In the genomic region with DNA sequence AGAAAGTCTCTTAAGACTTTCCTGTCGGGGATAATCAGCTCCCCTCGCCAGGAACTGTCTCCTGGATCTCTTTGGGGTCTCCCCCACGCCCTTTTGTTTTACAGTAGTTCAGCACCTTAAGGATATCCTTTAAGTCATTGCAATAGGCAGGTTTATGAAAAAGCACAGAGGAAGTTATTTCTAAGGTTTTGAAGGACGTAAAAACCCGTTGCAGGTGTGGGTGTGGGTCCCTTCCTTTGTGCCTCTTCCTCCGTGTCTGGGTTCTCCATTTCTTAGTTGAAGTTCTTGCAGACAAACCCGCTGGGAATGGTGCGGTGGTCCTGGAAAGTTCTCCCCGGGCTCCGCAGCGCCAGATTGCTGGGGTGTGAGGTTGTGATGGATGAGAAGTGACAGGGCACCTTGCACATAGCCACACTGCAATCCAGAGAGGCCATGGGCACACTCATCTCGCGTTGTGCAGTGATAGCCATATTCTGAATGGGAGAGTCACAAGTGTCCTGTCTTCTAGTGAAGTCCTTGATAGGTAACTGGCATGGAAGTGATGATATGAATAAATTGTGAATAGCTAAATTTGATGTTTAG, we compare ENCODE assay signal across 8 cellular contexts.
A peak's percentile ranks its signal among the peaks of the same experiment; 100 is the strongest.
DNase-seq lines count a peak whose midpoint lies in the region; ATAC-seq lines count a peak whose summit lies in the region.

No MANE protein-coding gene starts in this region.

- no peaks in the 10 kb centered on the region for H3K36me3 ChIP-seq in skeletal muscle satellite cell (ENCODE audit: insufficient read depth, low read length)

- peaks cover 25% of the 10 kb centered on the region for H3K4me1 Mint-ChIP-seq in activated naive CD4-positive, alpha-beta T cell treated with anti-CD3 and anti-CD28 coated beads, Interleukin-2, amount 10 ng/mL, durations not matched to agents 7 days and 5 days
- H3K4me1 Mint-ChIP-seq in activated CD4-positive, alpha-beta memory T cell treated with anti-CD3 and anti-CD28 coated beads, Interleukin-2, amount 10 ng/mL, durations not matched to agents 7 days and 5 days, result peaks cover 26% of the 10 kb centered on the region

- POLR2A ChIA-PET in activated CD4-positive, alpha-beta memory T cell treated with anti-CD3 and anti-CD28 coated beads, Interleukin-2, amount 10 ng/mL, durations not matched to agents 7 days and 5 days (lab: Charles Lee), result interaction anchor here (1.2 to 1.8 kb wide), 4 partner anchors 9 to 326 kb away, joined by 3 to 6 read pairs (median 4); a partner anchor contains a TSS

- H3K9me3 Mint-ChIP-seq in activated naive CD4-positive, alpha-beta T cell treated with anti-CD3 and anti-CD28 coated beads, Interleukin-2, amount 10 ng/mL, durations not matched to agents 7 days and 5 days, result no peaks in the 10 kb centered on the region
- no peaks in the 10 kb centered on the region for H3K9me3 Mint-ChIP-seq in activated CD4-positive, alpha-beta memory T cell treated with anti-CD3 and anti-CD28 coated beads, Interleukin-2, amount 10 ng/mL, durations not matched to agents 7 days and 5 days

- H3K9ac ChIP-seq in skeletal muscle satellite cell (ENCODE audit: low read depth, low read length), result peak overlapping the region; percentile 75

- H3K27me3 ChIP-seq in skeletal muscle satellite cell (ENCODE audit: control insufficient read depth, insufficient read depth, low read length), result no peaks in the 10 kb centered on the region

- no peak for ATAC-seq in GM18873 (IDR thresholded peaks at IDR 0.05; ENCODE audit: low FRiP score, unreplicated experiment)

- peak overlapping the region; percentile 95 for H3K4me2 ChIP-seq in skeletal muscle satellite cell (ENCODE audit: low read length)

- intact Hi-C loops in head of caudate nucleus (cut with DNase I), result loop anchor here (10.0 kb wide), 2 partner anchors 51 to 171 kb away; no protein-coding TSS in a partner anchor

- H3K36me3 Mint-ChIP-seq in activated naive CD4-positive, alpha-beta T cell treated with anti-CD3 and anti-CD28 coated beads, Interleukin-2, amount 10 ng/mL, durations not matched to agents 7 days and 5 days, result peaks cover 5% of the 10 kb centered on the region
- peaks cover 2% of the 10 kb centered on the region for H3K36me3 Mint-ChIP-seq in activated CD4-positive, alpha-beta memory T cell treated with anti-CD3 and anti-CD28 coated beads, Interleukin-2, amount 10 ng/mL, durations not matched to agents 7 days and 5 days (ENCODE audit: low read depth)

- H3K9me3 ChIP-seq in skeletal muscle satellite cell (replicated peaks; ENCODE audit: low read length), result no peaks in the 10 kb centered on the region

- peak overlapping the region; percentile 82 for H3K4me3 ChIP-seq in skeletal muscle satellite cell (ENCODE audit: low read length)

- peak overlapping the region; percentile 87 for H3K27ac Mint-ChIP-seq in activated naive CD4-positive, alpha-beta T cell treated with anti-CD3 and anti-CD28 coated beads, Interleukin-2, amount 10 ng/mL, durations not matched to agents 7 days and 5 days
- peak overlapping the region; percentile 3 for H3K27ac Mint-ChIP-seq in activated CD4-positive, alpha-beta memory T cell treated with anti-CD3 and anti-CD28 coated beads, Interleukin-2, amount 10 ng/mL, durations not matched to agents 7 days and 5 days

- H3K4me1 ChIP-seq in skeletal muscle satellite cell (ENCODE audit: control insufficient read depth, insufficient read depth, low read length), result peaks cover 20% of the 10 kb centered on the region

- peak overlapping the region; percentile 90 for H3K4me3 Mint-ChIP-seq in activated naive CD4-positive, alpha-beta T cell treated with anti-CD3 and anti-CD28 coated beads, Interleukin-2, amount 10 ng/mL, durations not matched to agents 7 days and 5 days
- peak overlapping the region; percentile 85 for H3K4me3 Mint-ChIP-seq in activated CD4-positive, alpha-beta memory T cell treated with anti-CD3 and anti-CD28 coated beads, Interleukin-2, amount 10 ng/mL, durations not matched to agents 7 days and 5 days

- DNase-seq in activated naive CD4-positive, alpha-beta T cell treated with anti-CD3 and anti-CD28 coated beads, Interleukin-2, amount 10 ng/mL, durations not matched to agents 7 days and 5 days, result no peak
- no peak for DNase-seq in activated naive CD4-positive, alpha-beta T cell (lab: John Stamatoyannopoulos, UW)
- DNase-seq in activated CD4-positive, alpha-beta memory T cell treated with anti-CD3 and anti-CD28 coated beads, Interleukin-2, amount 10 ng/mL, durations not matched to agents 7 days and 5 days, result no peak
- DNase-seq in head of caudate nucleus (peak in 22 of 42 donors; percentile 6 to 48 (median 20)), NCI-H1436 treated with DMSO at 0.1 percent for 48 hours (lab: John Stamatoyannopoulos, UW) (no peak), midbrain (lab: John Stamatoyannopoulos, UW) (no peak)

- CTCF ChIA-PET in activated naive CD4-positive, alpha-beta T cell treated with anti-CD3 and anti-CD28 coated beads, Interleukin-2, amount 10 ng/mL, durations not matched to agents 7 days and 5 days (lab: Charles Lee), result interaction anchor here (0.6 to 1.7 kb wide), 3 partner anchors 11 to 58 kb away, joined by 3 to 5 read pairs (median 3); no protein-coding TSS in a partner anchor
- CTCF ChIA-PET in activated CD4-positive, alpha-beta memory T cell treated with anti-CD3 and anti-CD28 coated beads, Interleukin-2, amount 10 ng/mL, durations not matched to agents 7 days and 5 days (lab: Charles Lee), result interaction anchor here (0.8 to 2.3 kb wide), 4 partner anchors 12 to 154 kb away, joined by 3 to 7 read pairs (median 4); no protein-coding TSS in a partner anchor

- H3K27me3 Mint-ChIP-seq in activated naive CD4-positive, alpha-beta T cell treated with anti-CD3 and anti-CD28 coated beads, Interleukin-2, amount 10 ng/mL, durations not matched to agents 7 days and 5 days, result peaks cover 13% of the 10 kb centered on the region
- no peaks in the 10 kb centered on the region for H3K27me3 Mint-ChIP-seq in activated CD4-positive, alpha-beta memory T cell treated with anti-CD3 and anti-CD28 coated beads, Interleukin-2, amount 10 ng/mL, durations not matched to agents 7 days and 5 days

Comparison
In these comparisons a context has a peak if more than half of its experiments do, and no peak if none do; other contexts are left out.
1. DNase-seq: peak in head of caudate nucleus (22 of 42); none in activated naive CD4-positive, alpha-beta T cell treated with anti-CD3 and anti-CD28 coated beads, Interleukin-2, amount 10 ng/mL, durations not matched to agents 7 days and 5 days (single experiment), activated naive CD4-positive, alpha-beta T cell (0 of 4), activated CD4-positive, alpha-beta memory T cell treated with anti-CD3 and anti-CD28 coated beads, Interleukin-2, amount 10 ng/mL, durations not matched to agents 7 days and 5 days (single experiment), NCI-H1436 treated with DMSO at 0.1 percent for 48 hours (single experiment) and midbrain (single experiment).